ENCODE assay signal across 20 cellular contexts in genomic region chr1:32303358-32303757, GRCh38. TPM values are rescaled to one million over a fixed set of nuclear protein-coding genes. Genes with fewer than 3 reads are reported as not detected.
A peak's percentile ranks its signal among the peaks of the same experiment; 100 is the strongest.
DNase-seq lines count a peak whose midpoint lies in the region; ATAC-seq and TF ChIP-seq lines count a peak whose summit lies in the region.
"Had no signal": no experiment of that assay in that cellular context is flagged by ENCODE, and none has a peak within 500 bp of the region (broad histone marks: within the 10 kb centered on the region; RNA-seq: fewer than 3 reads in every experiment).

No MANE protein-coding gene starts in this region.

- H3K36me3 Mint-ChIP-seq in T-helper 17 cell (ENCODE audit: low read depth), result peaks cover 13% of the 10 kb centered on the region
- peaks cover 73% of the 10 kb centered on the region for H3K36me3 Mint-ChIP-seq in stimulated activated effector memory CD8-positive, alpha-beta T cell treated with anti-CD3 and anti-CD28 coated beads, Interleukin-12 subunit alpha, Interleukin-12 subunit beta, amount 100 ng/mL, for 72 hours

- peaks cover 44% of the 10 kb centered on the region for H3K4me1 Mint-ChIP-seq in T-helper 17 cell
- H3K4me1 Mint-ChIP-seq in stimulated activated effector memory CD8-positive, alpha-beta T cell treated with anti-CD3 and anti-CD28 coated beads, Interleukin-12 subunit alpha, Interleukin-12 subunit beta, amount 100 ng/mL, for 72 hours, result peaks cover 37% of the 10 kb centered on the region
- H3K4me1 Mint-ChIP-seq: CD14-positive monocyte had no signal

- DNase-seq in cardiac muscle cell (ENCODE audit: low read depth in 1 of 2, low spot score in 1 of 2) (no peak), right cardiac atrium (no peak), T-helper 17 cell (no peak), NCI-H82 (lab: John Stamatoyannopoulos, UW) (no peak), glomerular visceral epithelial cell (ENCODE audit: extremely low spot score) (no peak)
- no peak for DNase-seq in stimulated activated effector memory CD8-positive, alpha-beta T cell treated with anti-CD3 and anti-CD28 coated beads, Interleukin-12 subunit alpha, Interleukin-12 subunit beta, amount 100 ng/mL, for 72 hours (ENCODE audit: low spot score in 2 of 2)
- DNase-seq: 8988T; ACHN; AML-193; BE2C; CD4-positive, alpha-beta memory T cell; COR-L47; DMS153; DND-41; H7; HCEC 1CT had no signal

- WGBS in right cardiac atrium, result 98% methylated on average over 3 of the region's 3 CpGs

- H3K27ac Mint-ChIP-seq in T-helper 17 cell, result peak overlapping the region; percentile 59
- H3K27ac Mint-ChIP-seq in stimulated activated effector memory CD8-positive, alpha-beta T cell treated with anti-CD3 and anti-CD28 coated beads, Interleukin-12 subunit alpha, Interleukin-12 subunit beta, amount 100 ng/mL, for 72 hours, result peak overlapping the region; percentile 41

- intact Hi-C loops in right cardiac atrium (cut with DNase I), result no loop called here

- H3K9me3 Mint-ChIP-seq in stimulated activated effector memory CD8-positive, alpha-beta T cell treated with anti-CD3 and anti-CD28 coated beads, Interleukin-12 subunit alpha, Interleukin-12 subunit beta, amount 100 ng/mL, for 72 hours, result no peaks in the 10 kb centered on the region
- H3K9me3 Mint-ChIP-seq: CD4-positive, alpha-beta memory T cell had no signal

- no peak for TF ChIP-seq CTCF in cardiac muscle cell (IDR thresholded peaks at IDR 0.05; ENCODE audit: low read depth, low read length)

- H3K4me3 ChIP-seq in cardiac muscle cell, result no peak overlapping the region
- no peak overlapping the region for H3K4me3 ChIP-seq in right cardiac atrium (ENCODE audit: low read length)
- H3K4me3 ChIP-seq: A549; BLaER1 treated with 17β-estradiol and CSF1 and Interleukin-3, amounts not matched to agents 10 nM and 100 nM; GM23248 had no signal

- peaks cover 24% of the 10 kb centered on the region for H3K36me3 ChIP-seq in cardiac muscle cell

- H3K9me3 ChIP-seq in cardiac muscle cell (ENCODE audit: low read depth) (no peaks in the 10 kb centered on the region), right cardiac atrium (ENCODE audit: control insufficient read depth, low read length) (no peaks in the 10 kb centered on the region), T-helper 17 cell (ENCODE audit: control insufficient read depth, low read length, poor library complexity, severe bottlenecking) (no peaks in the 10 kb centered on the region)
- H3K9me3 ChIP-seq: BE2C had no signal

- H3K4me1 ChIP-seq in cardiac muscle cell (ENCODE audit: low read depth) (no peaks in the 10 kb centered on the region), right cardiac atrium (ENCODE audit: control insufficient read depth, insufficient read depth, low read length) (no peaks in the 10 kb centered on the region)
- H3K4me1 ChIP-seq: BE2C had no signal

- no peaks in the 10 kb centered on the region for H3K27me3 Mint-ChIP-seq in T-helper 17 cell
- H3K27me3 Mint-ChIP-seq: CD4-positive, alpha-beta memory T cell had no signal

- ATAC-seq in right cardiac atrium (no peak), T-helper 17 cell (no peak)
- no peak for ATAC-seq in stimulated activated effector memory CD8-positive, alpha-beta T cell treated with anti-CD3 and anti-CD28 coated beads, Interleukin-12 subunit alpha, Interleukin-12 subunit beta, amount 100 ng/mL, for 72 hours
- ATAC-seq: A549 had no signal

- H3K4me3 Mint-ChIP-seq in T-helper 17 cell, result no peak overlapping the region
- H3K4me3 Mint-ChIP-seq in stimulated activated effector memory CD8-positive, alpha-beta T cell treated with anti-CD3 and anti-CD28 coated beads, Interleukin-12 subunit alpha, Interleukin-12 subunit beta, amount 100 ng/mL, for 72 hours, result no peak overlapping the region
- H3K4me3 Mint-ChIP-seq: CD14-positive monocyte had no signal

- no peaks in the 10 kb centered on the region for H3K27me3 ChIP-seq in cardiac muscle cell
- no peaks in the 10 kb centered on the region for H3K27me3 ChIP-seq in right cardiac atrium (ENCODE audit: control insufficient read depth, insufficient read depth)
- H3K27me3 ChIP-seq: BE2C; BLaER1 treated with 17β-estradiol and CSF1 and Interleukin-3, amounts not matched to agents 10 nM and 100 nM had no signal

- H3K27ac ChIP-seq in cardiac muscle cell, result peak overlapping the region; percentile 85
- no peak overlapping the region for H3K27ac ChIP-seq in right cardiac atrium (ENCODE audit: low read length)
- H3K27ac ChIP-seq: A549; BLaER1 treated with 17β-estradiol and CSF1 and Interleukin-3, amounts not matched to agents 10 nM and 100 nM; GM23248 had no signal

RNA-seq across cellular contexts. Expression of gene HDAC1, which starts 11.5 kb away (rescaled TPM):
- 67.6 and 76.9 TPM in 2 replicates for total RNA-seq in cardiac muscle cell
- polyA plus RNA-seq in cardiac muscle cell, result 96.8 and 110 TPM in 2 replicates
- 10 to 100 TPM; 34.1 to 44.9 (median 39.5) TPM for total RNA-seq in right cardiac atrium
- 28.1 TPM for polyA plus RNA-seq in right cardiac atrium
- 10 to 100 TPM; 81.6 to 86.2 TPM for total RNA-seq in T-helper 17 cell

RNA-seq across cellular contexts. Expression of gene MARCKSL1, which starts 32.7 kb away (rescaled TPM):
- total RNA-seq in cardiac muscle cell (263 and 317 TPM in 2 replicates), right cardiac atrium (10 to 100 TPM; 14.5 to 52.7 (median 40.2) TPM), T-helper 17 cell (10 to 100 TPM; 18.4 to 24.4 TPM)
- polyA plus RNA-seq in cardiac muscle cell (435 and 587 TPM in 2 replicates), right cardiac atrium (30.6 TPM)

RNA-seq across cellular contexts. Expression of gene LCK, which starts 52.3 kb away (rescaled TPM):
- total RNA-seq in cardiac muscle cell, result 0.18 TPM in 1 of 2 replicates, not detected in the other
- 0.16 TPM in 1 of 2 replicates, not detected in the other for polyA plus RNA-seq in cardiac muscle cell
- total RNA-seq in right cardiac atrium, result 1 to 10 TPM in 3 of 4 donors, under 1 TPM in 1; 0.23 to 2.4 (median 1.3) TPM
- polyA plus RNA-seq in right cardiac atrium, result 0.41 TPM
- total RNA-seq in T-helper 17 cell, result 100 to 1,000 TPM; 267 to 268 TPM
- total RNA-seq: GM23248 had no signal
- polyA plus RNA-seq: GM23248 had no signal

RNA-seq across cellular contexts. Expression of gene FAM167B, which starts 56.3 kb away (rescaled TPM):
- total RNA-seq in cardiac muscle cell (1.4 and 2.1 TPM in 2 replicates), right cardiac atrium (1 to 10 TPM; 2.0 to 4.4 (median 3.8) TPM), T-helper 17 cell (under 1 TPM; 0.60 to 0.72 TPM)
- polyA plus RNA-seq in cardiac muscle cell (1.2 and 4.6 TPM in 2 replicates), right cardiac atrium (6.5 TPM)
- polyA plus RNA-seq: CD14-positive monocyte; CD4-positive, alpha-beta memory T cell had no signal

RNA-seq across cellular contexts. Expression of gene FAM229A, which starts 58.9 kb away (rescaled TPM):
- total RNA-seq in cardiac muscle cell (8.6 and 12.0 TPM in 2 replicates), right cardiac atrium (1 to 10 TPM; 2.0 to 5.3 (median 3.6) TPM), T-helper 17 cell (10 to 100 TPM; 30.1 to 32.9 TPM)
- polyA plus RNA-seq in cardiac muscle cell (8.7 and 12.3 TPM in 2 replicates), right cardiac atrium (3.5 TPM)
- polyA plus RNA-seq: CD14-positive monocyte had no signal

Comparison
In these comparisons a context has a peak if more than half of its experiments do, and no peak if none do; other contexts are left out.
1. RNA of gene LCK, which starts 52.3 kb away (total RNA-seq): 267 to 268 TPM in T-helper 17 cell; 0.23 to 2.4 TPM in right cardiac atrium and 0.18 TPM in cardiac muscle cell; every median in the first group is over 10 times any median in the second.